22 cellular contexts compared by ENCODE assay signal in the genomic region with DNA sequence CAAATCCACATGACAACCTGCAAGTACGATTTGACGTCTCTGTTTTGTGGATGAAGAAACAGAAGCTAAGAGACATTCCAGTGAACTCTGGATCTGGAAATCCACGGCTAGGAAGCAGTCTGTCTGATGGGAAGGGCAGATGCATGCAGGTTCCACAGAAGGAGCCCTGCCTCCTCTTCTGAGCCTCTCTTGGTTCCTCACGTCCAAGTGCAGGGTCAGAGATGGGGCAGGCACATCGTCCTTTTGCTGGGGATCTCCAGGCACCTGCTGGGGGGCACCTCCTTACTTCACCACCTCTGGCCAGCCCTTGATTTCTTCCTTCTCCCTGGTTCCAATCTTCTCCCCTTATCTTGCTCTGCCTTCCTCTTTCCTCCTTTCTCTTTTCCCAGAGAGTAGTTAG.
DNase-seq lines count a peak whose midpoint lies in the region; ATAC-seq, FAIRE-seq and TF ChIP-seq lines count a peak whose summit lies in the region.
"Had no signal": no experiment of that assay in that cellular context is flagged by ENCODE, and none has a peak within 500 bp of the region (broad histone marks: within the 10 kb centered on the region; RNA-seq: fewer than 3 reads in every experiment).

No MANE protein-coding gene starts in this region.

- H2BK20ac ChIP-seq in H9 (ENCODE audit: low read depth, low read length, poor library complexity, severe bottlenecking) = no peak overlapping the region

- H3K18ac ChIP-seq in H9 (ENCODE audit: insufficient read length, low read depth, low read length) = no peak overlapping the region

- H3K4me2 ChIP-seq in DOHH2 (ENCODE audit: low read length) (0 out of 2 replicates have a peak overlapping the region, but pooled peaks have one; percentile 9), neural progenitor cell (no peak overlapping the region), H9 (ENCODE audit: insufficient read depth, insufficient read length, low read length) (no peak overlapping the region)

- H3K79me1 ChIP-seq in H9 (ENCODE audit: insufficient read depth, low read depth, low read length, poor library complexity, severe bottlenecking) = no peaks in the 10 kb centered on the region

- no peak overlapping the region for H4K8ac ChIP-seq in H9 (replicated peaks; ENCODE audit: insufficient read length, low read depth, low read length)

- H3K9ac ChIP-seq in neural progenitor cell (no peak overlapping the region), H9 (ENCODE audit: extremely low read depth, insufficient read length, low read length) (no peak overlapping the region)

- H3F3A ChIP-seq in DOHH2 (ENCODE audit: control insufficient read depth, insufficient read depth) = no peaks in the 10 kb centered on the region
- no peaks in the 10 kb centered on the region for H3F3A ChIP-seq in neural progenitor cell (ENCODE audit: low read depth)

- H3K23me2 ChIP-seq in H9 (ENCODE audit: insufficient read length, low read depth, low read length, poor library complexity, severe bottlenecking) = no peaks in the 10 kb centered on the region

- H4K20me1 ChIP-seq in DOHH2 (ENCODE audit: control insufficient read depth, insufficient read depth, low read depth, low read length) (no peaks in the 10 kb centered on the region), neural progenitor cell (ENCODE audit: low read depth) (no peaks in the 10 kb centered on the region), H9 (ENCODE audit: control insufficient read depth, insufficient read depth, insufficient read length) (no peaks in the 10 kb centered on the region)

- peaks cover 79% of the 10 kb centered on the region for H3K4me1 ChIP-seq in DOHH2 (ENCODE audit: control insufficient read depth, low read length)
- H3K4me1 ChIP-seq in neural progenitor cell = peaks cover 25% of the 10 kb centered on the region
- H3K4me1 ChIP-seq in H9 (ENCODE audit: insufficient read depth, low read length) = 0 out of 2 replicates have a peak, but pooled peaks cover 3% of the 10 kb centered on the region
- H3K4me1 ChIP-seq: BE2C had no signal

- H3K36me3 ChIP-seq in DOHH2 (ENCODE audit: control insufficient read depth, low read length) (peaks cover 72% of the 10 kb centered on the region), neural progenitor cell (no peaks in the 10 kb centered on the region)
- H3K36me3 ChIP-seq: BE2C had no signal

- H3K9me2 ChIP-seq in DOHH2 (replicated peaks; ENCODE audit: control insufficient read depth, low read length) = no peaks in the 10 kb centered on the region

- H3T11ph ChIP-seq in H9 (ENCODE audit: low read length) = no peak overlapping the region

- no peak overlapping the region for H4K5ac ChIP-seq in H9 (ENCODE audit: insufficient read length, low read depth, low read length)

- no CpG with 5 or more reads among the region's 5 CpGs for WGBS in H9 (ENCODE audit: extremely low coverage, insufficient read length, low lambda C conversion rate)

- H3K4ac ChIP-seq in H9 (ENCODE audit: low read depth, low read length) = no peak overlapping the region

- no peak overlapping the region for H2BK5ac ChIP-seq in H9 (ENCODE audit: insufficient read length, low read length)

- DNase-seq in T-helper 1 cell (no peak), neural progenitor cell (ENCODE audit: low spot score) (no peak), H9 (no peak), HTR-8/SVneo (ENCODE audit: insufficient read length, low spot score) (no peak)
- DNase-seq: 8988T; activated CD4-positive, CD25-positive, alpha-beta regulatory T cell treated with anti-CD3 and anti-CD28 coated beads, Interleukin-2, amount 50 U/mL, for 72 hours; activated T-cell treated with anti-CD3 and anti-CD28 coated beads, Interleukin-2, amount 50 U/mL, for 1 hour; BE2C; foreskin melanocyte; midbrain; NCI-H146; NCI-H2171 treated with DMSO at 0.1 percent for 48 hours; NCI-H748 treated with DMSO at 0.1 percent for 48 hours; occipital lobe; right cardiac atrium; T1000 had no signal

- H4K91ac ChIP-seq in H9 (ENCODE audit: insufficient read length, low read depth, low read length) = no peak overlapping the region

- no peak for ATAC-seq in activated T-helper 17 cell treated with anti-CD3 and anti-CD28 coated beads, Interleukin-2, amount 50 U/mL, for 72 hours (replicated peaks)
- no peak for ATAC-seq in GM21576 (IDR thresholded peaks at IDR 0.05; ENCODE audit: unreplicated experiment)
- ATAC-seq: right cardiac atrium had no signal

- H2BK12ac ChIP-seq in H9 (ENCODE audit: insufficient read length, low read depth, low read length) = no peak overlapping the region

- no peak overlapping the region for H2BK15ac ChIP-seq in H9 (ENCODE audit: low read depth, low read length)

- H3K79me2 ChIP-seq in DOHH2 (ENCODE audit: control insufficient read depth, low read length) = peaks cover 99% of the 10 kb centered on the region
- no peaks in the 10 kb centered on the region for H3K79me2 ChIP-seq in neural progenitor cell (ENCODE audit: low read depth)
- no peaks in the 10 kb centered on the region for H3K79me2 ChIP-seq in H9 (ENCODE audit: insufficient read depth, low read length)

- H2AFZ ChIP-seq in neural progenitor cell (replicated peaks) = no peak overlapping the region
- H2AFZ ChIP-seq in H9 (ENCODE audit: low read length) = no peak overlapping the region

- H2BK120ac ChIP-seq in H9 (ENCODE audit: low read depth, low read length, poor library complexity, severe bottlenecking) = no peak overlapping the region

- FAIRE-seq in HTR-8/SVneo (lab: Jason Lieb, UNC) = no peak
- FAIRE-seq: H1, RCC 7860 had no signal

- H3K27me3 Mint-ChIP-seq in T-helper 1 cell treated with Interleukin-12 subunit alpha and Interleukin-12 subunit beta and Interleukin-4 antibody, amounts not matched to agents 30 μg/mL and 1 μg/mL, for 36 hours (ENCODE audit: low read depth) = no peaks in the 10 kb centered on the region
- no peaks in the 10 kb centered on the region for H3K27me3 Mint-ChIP-seq in activated T-helper 17 cell treated with anti-CD3 and anti-CD28 coated beads, Interleukin-2, amount 50 U/mL, for 72 hours
- H3K27me3 Mint-ChIP-seq in neural progenitor cell (ENCODE audit: insufficient read depth, low read depth) = peaks cover 6% of the 10 kb centered on the region
- H3K27me3 Mint-ChIP-seq in H9 (ENCODE audit: low read depth) = peaks cover 3% of the 10 kb centered on the region; the same call in 1 of the 2 replicates

- H3K4me3 Mint-ChIP-seq in T-helper 1 cell treated with Interleukin-12 subunit alpha and Interleukin-12 subunit beta and Interleukin-4 antibody, amounts not matched to agents 30 μg/mL and 1 μg/mL, for 36 hours = no peak overlapping the region
- peak overlapping the region; percentile 64 for H3K4me3 Mint-ChIP-seq in activated T-helper 17 cell treated with anti-CD3 and anti-CD28 coated beads, Interleukin-2, amount 50 U/mL, for 72 hours
- H3K4me3 Mint-ChIP-seq in neural progenitor cell (no peak overlapping the region), H9 (no peak overlapping the region)

- peak overlapping the region; percentile 62 for H3K27ac Mint-ChIP-seq in T-helper 1 cell treated with Interleukin-12 subunit alpha and Interleukin-12 subunit beta and Interleukin-4 antibody, amounts not matched to agents 30 μg/mL and 1 μg/mL, for 36 hours
- H3K27ac Mint-ChIP-seq in activated T-helper 17 cell treated with anti-CD3 and anti-CD28 coated beads, Interleukin-2, amount 50 U/mL, for 72 hours = peak overlapping the region; percentile 92
- H3K27ac Mint-ChIP-seq in neural progenitor cell (peak overlapping the region; percentile 43), H9 (no peak overlapping the region)

- H3K9me3 ChIP-seq in DOHH2 (ENCODE audit: control insufficient read depth, insufficient read depth, low read length) (no peaks in the 10 kb centered on the region), neural progenitor cell (ENCODE audit: low read depth) (no peaks in the 10 kb centered on the region), H9 (ENCODE audit: control insufficient read depth, low read depth, low read length) (no peaks in the 10 kb centered on the region)
- H3K9me3 ChIP-seq: BE2C had no signal

- no peak overlapping the region for H3K56ac ChIP-seq in H9 (ENCODE audit: insufficient read length, low read depth, low read length)

- H3K4me3 ChIP-seq in DOHH2 (ENCODE audit: low read length) = no peak overlapping the region
- H3K4me3 ChIP-seq in neural progenitor cell = no peak overlapping the region

- H3K27ac ChIP-seq in DOHH2 (ENCODE audit: low read depth, low read length) (no peak overlapping the region), neural progenitor cell (no peak overlapping the region), H9 (ENCODE audit: insufficient read length, low read depth, low read length) (no peak overlapping the region)

- no peak overlapping the region for H2AK5ac ChIP-seq in H9 (ENCODE audit: insufficient read length, low read length)

- H3K36me3 Mint-ChIP-seq in T-helper 1 cell treated with Interleukin-12 subunit alpha and Interleukin-12 subunit beta and Interleukin-4 antibody, amounts not matched to agents 30 μg/mL and 1 μg/mL, for 36 hours (ENCODE audit: low read depth) = peaks cover 28% of the 10 kb centered on the region
- H3K36me3 Mint-ChIP-seq in activated T-helper 17 cell treated with anti-CD3 and anti-CD28 coated beads, Interleukin-2, amount 50 U/mL, for 72 hours (ENCODE audit: low read depth) = peaks cover 93% of the 10 kb centered on the region
- H3K36me3 Mint-ChIP-seq in neural progenitor cell (peaks cover 2% of the 10 kb centered on the region), H9 (ENCODE audit: insufficient read depth in 1 of 3, low read depth in 3 of 3) (no peaks in the 10 kb centered on the region)

- H3K23ac ChIP-seq in H9 (ENCODE audit: insufficient read length, low read depth, low read length) = no peak overlapping the region

- TF ChIP-seq CTCF in DOHH2 (IDR thresholded peaks at IDR 0.05; ENCODE audit: low read depth, low read length, poor library complexity, severe bottlenecking) (no peak), neural progenitor cell (IDR thresholded peaks at IDR 0.05) (no peak), H9 (conservative IDR thresholded peaks at IDR 0.05) (no peak)

- H3K9me3 Mint-ChIP-seq in T-helper 1 cell treated with Interleukin-12 subunit alpha and Interleukin-12 subunit beta and Interleukin-4 antibody, amounts not matched to agents 30 μg/mL and 1 μg/mL, for 36 hours = no peaks in the 10 kb centered on the region
- no peaks in the 10 kb centered on the region for H3K9me3 Mint-ChIP-seq in activated T-helper 17 cell treated with anti-CD3 and anti-CD28 coated beads, Interleukin-2, amount 50 U/mL, for 72 hours
- peaks cover 2% of the 10 kb centered on the region for H3K9me3 Mint-ChIP-seq in neural progenitor cell
- H3K9me3 Mint-ChIP-seq in H9 = no peaks in the 10 kb centered on the region

- H3K14ac ChIP-seq in H9 (ENCODE audit: insufficient read depth, low read length) = no peak overlapping the region

- H3K4me1 Mint-ChIP-seq in T-helper 1 cell treated with Interleukin-12 subunit alpha and Interleukin-12 subunit beta and Interleukin-4 antibody, amounts not matched to agents 30 μg/mL and 1 μg/mL, for 36 hours (ENCODE audit: low read depth) = peaks cover 47% of the 10 kb centered on the region
- peaks cover 59% of the 10 kb centered on the region for H3K4me1 Mint-ChIP-seq in activated T-helper 17 cell treated with anti-CD3 and anti-CD28 coated beads, Interleukin-2, amount 50 U/mL, for 72 hours
- H3K4me1 Mint-ChIP-seq in neural progenitor cell = peaks cover 57% of the 10 kb centered on the region
- H3K4me1 Mint-ChIP-seq in H9 = peaks cover 17 to 28% of the 10 kb centered on the region in 2 experiments

- H3K27me3 ChIP-seq in DOHH2 (ENCODE audit: control insufficient read depth, low read length) (peaks cover 7% of the 10 kb centered on the region), neural progenitor cell (no peaks in the 10 kb centered on the region), H9 (ENCODE audit: insufficient read depth, low read length) (no peaks in the 10 kb centered on the region)
- H3K27me3 ChIP-seq: BE2C had no signal

Comparison
In these comparisons a context has a peak if more than half of its experiments do, and no peak if none do; other contexts are left out.
1. H3K27ac Mint-ChIP-seq: peak in T-helper 1 cell treated with Interleukin-12 subunit alpha and Interleukin-12 subunit beta and Interleukin-4 antibody, amounts not matched to agents 30 μg/mL and 1 μg/mL, for 36 hours (single experiment), activated T-helper 17 cell treated with anti-CD3 and anti-CD28 coated beads, Interleukin-2, amount 50 U/mL, for 72 hours (single experiment) and neural progenitor cell (single experiment); none in H9 (0 of 3).